10 cellular contexts compared by ENCODE assay signal in the genomic region with DNA sequence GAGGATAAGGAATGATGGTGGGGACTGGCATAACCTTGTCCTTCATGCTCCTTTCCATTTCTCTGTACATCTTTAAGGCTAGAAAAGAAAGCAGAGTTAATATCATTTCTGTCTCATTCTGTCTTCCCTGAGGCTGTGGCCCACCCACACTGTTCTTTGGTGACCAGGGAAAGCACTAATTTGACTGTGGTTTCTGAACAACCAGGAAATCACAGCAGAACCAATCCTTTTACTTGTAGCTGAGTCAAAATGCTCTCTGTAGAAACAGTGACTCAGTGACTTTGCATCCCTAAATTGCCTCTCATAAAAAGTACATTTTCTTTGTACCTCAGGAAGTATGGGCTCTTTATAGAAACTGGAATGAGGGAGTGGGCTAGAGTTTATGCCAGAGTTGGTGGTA. TPM values are rescaled to one million over a fixed set of nuclear protein-coding genes. Genes with fewer than 3 reads are reported as not detected.
A peak's percentile ranks its signal among the peaks of the same experiment; 100 is the strongest.
DNase-seq lines count a peak whose midpoint lies in the region; ATAC-seq and TF ChIP-seq lines count a peak whose summit lies in the region.
"Had no signal": no experiment of that assay in that cellular context is flagged by ENCODE, and none has a peak within 500 bp of the region (broad histone marks: within the 10 kb centered on the region; RNA-seq: fewer than 3 reads in every experiment).

No MANE protein-coding gene starts in this region.

- no peak overlapping the region for H2BK12ac ChIP-seq in neuronal stem cell (ENCODE audit: low read length)

- no peak overlapping the region for H3K4ac ChIP-seq in neuronal stem cell (ENCODE audit: low read length)

- H3K27me3 ChIP-seq in neuronal stem cell (ENCODE audit: control insufficient read depth in 3 of 3, insufficient read depth in 3 of 3, low read depth in 1 of 3, low read length in 3 of 3) = no peaks in the 10 kb centered on the region
- H3K27me3 ChIP-seq in Peyer's patch = no peaks in the 10 kb centered on the region

- H3K79me1 ChIP-seq in neuronal stem cell (ENCODE audit: low read depth, low read length) = no peaks in the 10 kb centered on the region

- H2AK5ac ChIP-seq in neuronal stem cell (ENCODE audit: low read depth, low read length) = no peak overlapping the region

- peak; percentile 52 for DNase-seq in activated CD4-positive, alpha-beta memory T cell treated with anti-CD3 and anti-CD28 coated beads for 36 hours
- DNase-seq in activated CD4-positive, alpha-beta memory T cell treated with anti-CD3 and anti-CD28 coated beads, Interleukin-2, amount 10 ng/mL, durations not matched to agents 7 days and 5 days = no peak
- DNase-seq in LHCN-M2 (ENCODE audit: low read depth) (peak; percentile 27), neuronal stem cell (ENCODE audit: low spot score) (no peak), Peyer's patch (no peak), HPDE6-E6E7 (ENCODE audit: extremely low spot score) (no peak)
- no peak for DNase-seq in activated T-helper 2 cell treated with anti-CD3 and anti-CD28 coated beads, Interferon-gamma antibody, Interleukin-2, Interleukin-4, amounts not matched to agents 10 μg/mL and 5 μg/mL and 100 μg/mL, durations not matched to agents 14 hours and 24 hours and 36 hours (ENCODE audit: low spot score)
- DNase-seq: ACHN had no signal

- peak; percentile 96 for ATAC-seq in GM21825 (IDR thresholded peaks at IDR 0.05; ENCODE audit: unreplicated experiment)

- TF ChIP-seq CTCF in Peyer's patch (IDR thresholded peaks at IDR 0.05) = no peak

- H3K4me1 Mint-ChIP-seq in activated CD4-positive, alpha-beta memory T cell treated with anti-CD3 and anti-CD28 coated beads for 36 hours (ENCODE audit: low read depth) = peaks cover 13% of the 10 kb centered on the region
- H3K4me1 Mint-ChIP-seq in activated CD4-positive, alpha-beta memory T cell treated with anti-CD3 and anti-CD28 coated beads, Interleukin-2, amount 10 ng/mL, durations not matched to agents 7 days and 5 days = peaks cover 5% of the 10 kb centered on the region
- peaks cover 8% of the 10 kb centered on the region for H3K4me1 Mint-ChIP-seq in activated T-helper 2 cell treated with anti-CD3 and anti-CD28 coated beads, Interferon-gamma antibody, Interleukin-2, Interleukin-4, amounts not matched to agents 10 μg/mL and 5 μg/mL and 100 μg/mL, durations not matched to agents 14 hours and 24 hours and 36 hours (ENCODE audit: low read depth)

- no peaks in the 10 kb centered on the region for H3K36me3 Mint-ChIP-seq in activated CD4-positive, alpha-beta memory T cell treated with anti-CD3 and anti-CD28 coated beads for 36 hours
- no peaks in the 10 kb centered on the region for H3K36me3 Mint-ChIP-seq in activated CD4-positive, alpha-beta memory T cell treated with anti-CD3 and anti-CD28 coated beads, Interleukin-2, amount 10 ng/mL, durations not matched to agents 7 days and 5 days (ENCODE audit: low read depth)
- no peaks in the 10 kb centered on the region for H3K36me3 Mint-ChIP-seq in activated T-helper 2 cell treated with anti-CD3 and anti-CD28 coated beads, Interferon-gamma antibody, Interleukin-2, Interleukin-4, amounts not matched to agents 10 μg/mL and 5 μg/mL and 100 μg/mL, durations not matched to agents 14 hours and 24 hours and 36 hours (ENCODE audit: low read depth)
- H3K36me3 Mint-ChIP-seq: activated naive CD8-positive, alpha-beta T cell had no signal

- H3K36me3 ChIP-seq in neuronal stem cell (replicated peaks in 1 of 2; ENCODE audit: control insufficient read depth in 2 of 2, insufficient read depth in 2 of 2, low read length in 2 of 2) = no peaks in the 10 kb centered on the region
- no peaks in the 10 kb centered on the region for H3K36me3 ChIP-seq in Peyer's patch

- no peak overlapping the region for H3K18ac ChIP-seq in neuronal stem cell (ENCODE audit: low read length)

- H4K91ac ChIP-seq in neuronal stem cell (ENCODE audit: low read depth, low read length, poor library complexity) = no peak overlapping the region

- POLR2A ChIA-PET in activated CD4-positive, alpha-beta memory T cell treated with anti-CD3 and anti-CD28 coated beads for 36 hours (lab: Charles Lee) = no interaction called here
- POLR2A ChIA-PET in activated CD4-positive, alpha-beta memory T cell treated with anti-CD3 and anti-CD28 coated beads, Interleukin-2, amount 10 ng/mL, durations not matched to agents 7 days and 5 days (lab: Charles Lee) = no interaction called here

- H3K4me2 ChIP-seq in neuronal stem cell (ENCODE audit: insufficient read depth, low read length, poor library complexity, severe bottlenecking) = no peak overlapping the region

- H3K27ac ChIP-seq in neuronal stem cell (replicated peaks; ENCODE audit: low read length) (no peak overlapping the region), Peyer's patch (no peak overlapping the region)

- H3K4me1 ChIP-seq in neuronal stem cell (ENCODE audit: control insufficient read depth in 2 of 2, insufficient read depth in 1 of 2, low read depth in 1 of 2, low read length in 2 of 2) (peaks cover 0 to 2% of the 10 kb centered on the region in 2 donors), Peyer's patch (peaks cover 0 to 5% (median 0%) of the 10 kb centered on the region in 4 donors)

- no peak overlapping the region for H3K14ac ChIP-seq in neuronal stem cell (ENCODE audit: low read length)

- CTCF ChIA-PET in activated CD4-positive, alpha-beta memory T cell treated with anti-CD3 and anti-CD28 coated beads for 36 hours (lab: Charles Lee) = no interaction called here
- CTCF ChIA-PET in activated CD4-positive, alpha-beta memory T cell treated with anti-CD3 and anti-CD28 coated beads, Interleukin-2, amount 10 ng/mL, durations not matched to agents 7 days and 5 days (lab: Charles Lee) = no interaction called here

- H2BK15ac ChIP-seq in neuronal stem cell (ENCODE audit: low read length) = no peak overlapping the region

- H2BK5ac ChIP-seq in neuronal stem cell (ENCODE audit: low read length) = no peak overlapping the region

- no peak overlapping the region for H3K4me3 Mint-ChIP-seq in activated CD4-positive, alpha-beta memory T cell treated with anti-CD3 and anti-CD28 coated beads for 36 hours
- no peak overlapping the region for H3K4me3 Mint-ChIP-seq in activated CD4-positive, alpha-beta memory T cell treated with anti-CD3 and anti-CD28 coated beads, Interleukin-2, amount 10 ng/mL, durations not matched to agents 7 days and 5 days
- H3K4me3 Mint-ChIP-seq in activated T-helper 2 cell treated with anti-CD3 and anti-CD28 coated beads, Interferon-gamma antibody, Interleukin-2, Interleukin-4, amounts not matched to agents 10 μg/mL and 5 μg/mL and 100 μg/mL, durations not matched to agents 14 hours and 24 hours and 36 hours (ENCODE audit: low read depth) = no peak overlapping the region
- H3K4me3 Mint-ChIP-seq: activated naive CD8-positive, alpha-beta T cell had no signal

- no peak overlapping the region for H3K4me3 ChIP-seq in neuronal stem cell (ENCODE audit: low read length in 2 of 2)
- H3K4me3 ChIP-seq in Peyer's patch = no peak overlapping the region

- no peaks in the 10 kb centered on the region for H3K9me3 Mint-ChIP-seq in activated CD4-positive, alpha-beta memory T cell treated with anti-CD3 and anti-CD28 coated beads for 36 hours
- H3K9me3 Mint-ChIP-seq in activated CD4-positive, alpha-beta memory T cell treated with anti-CD3 and anti-CD28 coated beads, Interleukin-2, amount 10 ng/mL, durations not matched to agents 7 days and 5 days = no peaks in the 10 kb centered on the region
- H3K9me3 Mint-ChIP-seq in activated T-helper 2 cell treated with anti-CD3 and anti-CD28 coated beads, Interferon-gamma antibody, Interleukin-2, Interleukin-4, amounts not matched to agents 10 μg/mL and 5 μg/mL and 100 μg/mL, durations not matched to agents 14 hours and 24 hours and 36 hours = no peaks in the 10 kb centered on the region

- no peak overlapping the region for H3K27ac Mint-ChIP-seq in activated CD4-positive, alpha-beta memory T cell treated with anti-CD3 and anti-CD28 coated beads for 36 hours
- H3K27ac Mint-ChIP-seq in activated CD4-positive, alpha-beta memory T cell treated with anti-CD3 and anti-CD28 coated beads, Interleukin-2, amount 10 ng/mL, durations not matched to agents 7 days and 5 days = no peak overlapping the region
- H3K27ac Mint-ChIP-seq in activated T-helper 2 cell treated with anti-CD3 and anti-CD28 coated beads, Interferon-gamma antibody, Interleukin-2, Interleukin-4, amounts not matched to agents 10 μg/mL and 5 μg/mL and 100 μg/mL, durations not matched to agents 14 hours and 24 hours and 36 hours = no peak overlapping the region
- H3K27ac Mint-ChIP-seq: activated naive CD8-positive, alpha-beta T cell had no signal

- no peak overlapping the region for H4K8ac ChIP-seq in neuronal stem cell (ENCODE audit: low read depth, low read length)

- H3K23ac ChIP-seq in neuronal stem cell (ENCODE audit: low read depth, low read length, poor library complexity) = no peak overlapping the region

- intact Hi-C loops in activated CD4-positive, alpha-beta memory T cell treated with anti-CD3 and anti-CD28 coated beads for 36 hours (cut with micrococcal nuclease) = no loop called here
- intact Hi-C loops in activated T-helper 2 cell treated with anti-CD3 and anti-CD28 coated beads, Interferon-gamma antibody, Interleukin-2, Interleukin-4, amounts not matched to agents 10 μg/mL and 5 μg/mL and 100 μg/mL, durations not matched to agents 14 hours and 24 hours and 36 hours (cut with micrococcal nuclease) = no loop called here

- no peak for TF ChIP-seq POLR2A in Peyer's patch (IDR thresholded peaks at IDR 0.05)

- peak overlapping the region; percentile 43 for H2AFZ ChIP-seq in neuronal stem cell (ENCODE audit: low read length)

- H3K9ac ChIP-seq in neuronal stem cell (ENCODE audit: low read depth, low read length, poor library complexity) = no peak overlapping the region

- peaks cover 13% of the 10 kb centered on the region for H3K27me3 Mint-ChIP-seq in activated CD4-positive, alpha-beta memory T cell treated with anti-CD3 and anti-CD28 coated beads for 36 hours
- H3K27me3 Mint-ChIP-seq in activated CD4-positive, alpha-beta memory T cell treated with anti-CD3 and anti-CD28 coated beads, Interleukin-2, amount 10 ng/mL, durations not matched to agents 7 days and 5 days = peaks cover 26% of the 10 kb centered on the region
- peaks cover 18% of the 10 kb centered on the region for H3K27me3 Mint-ChIP-seq in activated T-helper 2 cell treated with anti-CD3 and anti-CD28 coated beads, Interferon-gamma antibody, Interleukin-2, Interleukin-4, amounts not matched to agents 10 μg/mL and 5 μg/mL and 100 μg/mL, durations not matched to agents 14 hours and 24 hours and 36 hours (ENCODE audit: low read depth)

- H3K9me3 ChIP-seq in neuronal stem cell (replicated peaks in 1 of 2; ENCODE audit: control insufficient read depth in 2 of 2, insufficient read depth in 1 of 2, low read depth in 1 of 2, low read length in 2 of 2) (peaks cover 0 to 1% of the 10 kb centered on the region in 2 donors), Peyer's patch (no peaks in the 10 kb centered on the region)

- H2BK120ac ChIP-seq in neuronal stem cell (ENCODE audit: low read depth, low read length) = no peak overlapping the region

RNA-seq across cellular contexts. Expression of gene IL33, which starts 28.1 kb away (rescaled TPM):
- total RNA-seq in activated CD4-positive, alpha-beta memory T cell treated with anti-CD3 and anti-CD28 coated beads for 36 hours = not detected
- total RNA-seq in activated CD4-positive, alpha-beta memory T cell treated with anti-CD3 and anti-CD28 coated beads, Interleukin-2, amount 10 ng/mL, durations not matched to agents 7 days and 5 days = not detected
- total RNA-seq in LHCN-M2 (2014; rRNA removed) (0.11 and 0.13 TPM in 2 replicates), Peyer's patch (1 to 10 TPM; 3.7 to 7.6 (median 5.8) TPM)
- not detected for polyA plus RNA-seq in LHCN-M2 (2012)
- 0.03 TPM for polyA plus RNA-seq in neuronal stem cell (2013, experiment 1 of 2)
- polyA plus RNA-seq in neuronal stem cell (2013, experiment 2 of 2) = 0.01 TPM
- not detected in 2 replicates for total RNA-seq in activated T-helper 2 cell treated with anti-CD3 and anti-CD28 coated beads, Interferon-gamma antibody, Interleukin-2, Interleukin-4, amounts not matched to agents 10 μg/mL and 5 μg/mL and 100 μg/mL, durations not matched to agents 14 hours and 24 hours and 36 hours

Comparison
In these comparisons a context has a peak if more than half of its experiments do, and no peak if none do; other contexts are left out.
1. DNase-seq: peak in activated CD4-positive, alpha-beta memory T cell treated with anti-CD3 and anti-CD28 coated beads for 36 hours (single experiment) and LHCN-M2 (single experiment); none in activated CD4-positive, alpha-beta memory T cell treated with anti-CD3 and anti-CD28 coated beads, Interleukin-2, amount 10 ng/mL, durations not matched to agents 7 days and 5 days (single experiment), neuronal stem cell (single experiment), Peyer's patch (0 of 3), activated T-helper 2 cell treated with anti-CD3 and anti-CD28 coated beads, Interferon-gamma antibody, Interleukin-2, Interleukin-4, amounts not matched to agents 10 μg/mL and 5 μg/mL and 100 μg/mL, durations not matched to agents 14 hours and 24 hours and 36 hours (single experiment) and HPDE6-E6E7 (single experiment).